ENCODE assay signal across 20 cellular contexts in the genomic region with DNA sequence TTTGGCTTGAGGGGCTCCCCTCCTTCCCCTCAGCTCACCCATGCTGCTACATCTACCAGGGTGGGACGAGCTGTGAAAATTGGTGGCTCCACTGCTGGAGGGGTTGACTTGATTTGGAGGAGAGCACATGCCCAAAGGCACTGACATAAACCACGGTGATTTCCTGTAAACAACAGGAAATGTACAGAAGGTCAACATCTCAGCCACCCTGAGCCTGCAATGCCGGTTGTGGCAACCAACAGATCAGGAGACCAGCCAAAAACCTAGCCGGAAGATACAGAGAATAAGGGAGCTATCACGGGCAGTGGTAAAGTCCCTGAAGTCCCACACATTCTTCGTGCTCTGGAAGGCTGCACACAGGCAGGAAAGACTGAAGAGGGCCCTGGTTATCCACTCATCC. TPM values are rescaled to one million over a fixed set of nuclear protein-coding genes. Genes with fewer than 3 reads are reported as not detected.
DNase-seq lines count a peak whose midpoint lies in the region; ATAC-seq and TF ChIP-seq lines count a peak whose summit lies in the region.
"Had no signal": no experiment of that assay in that cellular context is flagged by ENCODE, and none has a peak within 500 bp of the region (broad histone marks: within the 10 kb centered on the region; RNA-seq: fewer than 3 reads in every experiment).

No MANE protein-coding gene starts in this region.

- H3K27ac ChIP-seq in thyroid gland: peak overlapping the region; percentile 53 to 100 (median 92)
- H3K27ac ChIP-seq in SK-N-SH (ENCODE audit: low read depth in 2 of 2, low read length in 1 of 2): no peak overlapping the region
- H3K27ac ChIP-seq: coronary artery, HL-60, PC-9, testis had no signal

- H3K9me3 ChIP-seq in thyroid gland (no peaks in the 10 kb centered on the region), SK-N-SH (no peaks in the 10 kb centered on the region)
- H3K9me3 ChIP-seq: testis had no signal

- POLR2A ChIA-PET in activated CD8-positive, alpha-beta T cell treated with anti-CD3 and anti-CD28 coated beads, Interleukin-2, amount 10 ng/mL, durations not matched to agents 7 days and 5 days (lab: Charles Lee): no interaction called here
- POLR2A ChIA-PET in SK-N-SH (lab: Yijun Ruan, JAX): no interaction called here

- H3K9me3 Mint-ChIP-seq in activated T-cell treated with anti-CD3 and anti-CD28 coated beads, Interleukin-2, amount 50 U/mL, for 72 hours: peaks cover 10 to 15% of the 10 kb centered on the region in 2 donors
- H3K9me3 Mint-ChIP-seq in activated CD8-positive, alpha-beta T cell treated with anti-CD3 and anti-CD28 coated beads, Interleukin-2, amount 10 ng/mL, durations not matched to agents 7 days and 5 days (ENCODE audit: insufficient read depth): peaks cover 49% of the 10 kb centered on the region

- H3K4me1 ChIP-seq in thyroid gland (peaks cover 33 to 63% of the 10 kb centered on the region in 2 donors), SK-N-SH (ENCODE audit: control insufficient read depth in 1 of 2, insufficient read depth in 2 of 2, low read depth in 1 of 2, low read length in 1 of 2) (no peaks in the 10 kb centered on the region)

- ATAC-seq in activated T-cell treated with anti-CD3 and anti-CD28 coated beads, Interleukin-2, amount 50 U/mL, for 72 hours (replicated peaks in 1 of 2): peak in 1 of 2 donors; percentile 23
- ATAC-seq in activated CD8-positive, alpha-beta T cell treated with anti-CD3 and anti-CD28 coated beads, Interleukin-2, amount 10 ng/mL, durations not matched to agents 7 days and 5 days: no peak
- ATAC-seq in left lobe of liver: peak; percentile 81

- TF ChIP-seq CTCF in thyroid gland (IDR thresholded peaks at IDR 0.05) (no peak), SK-N-SH (IDR thresholded peaks at IDR 0.05) (no peak)

- H3K27ac Mint-ChIP-seq in activated T-cell treated with anti-CD3 and anti-CD28 coated beads, Interleukin-2, amount 50 U/mL, for 72 hours: peak overlapping the region; percentile 66
- peak overlapping the region; percentile 76 for H3K27ac Mint-ChIP-seq in activated CD8-positive, alpha-beta T cell treated with anti-CD3 and anti-CD28 coated beads, Interleukin-2, amount 10 ng/mL, durations not matched to agents 7 days and 5 days
- H3K27ac Mint-ChIP-seq: progenitor cell of endocrine pancreas had no signal

- H3K9me2 ChIP-seq in SK-N-SH: no peaks in the 10 kb centered on the region

- no peak overlapping the region for H3K4me2 ChIP-seq in SK-N-SH
- H3K4me2 ChIP-seq: PC-9 had no signal

- 43 to 69% methylated on average over 6 of the region's 6 CpGs for WGBS in thyroid gland, 2 donors
- WGBS in SK-N-SH (ENCODE audit: low lambda C conversion rate): 69% methylated on average over 6 of the region's 6 CpGs

- no peaks in the 10 kb centered on the region for H3K79me2 ChIP-seq in SK-N-SH (ENCODE audit: insufficient read depth)

- no peak for TF ChIP-seq EP300 in SK-N-SH (IDR thresholded peaks at IDR 0.05; ENCODE audit: borderline replicate concordance in 1 of 2, low read depth in 1 of 2, low read length in 1 of 2)

- H3K27me3 Mint-ChIP-seq in activated T-cell treated with anti-CD3 and anti-CD28 coated beads, Interleukin-2, amount 50 U/mL, for 72 hours (ENCODE audit: low read depth): no peaks in the 10 kb centered on the region
- H3K27me3 Mint-ChIP-seq in activated CD8-positive, alpha-beta T cell treated with anti-CD3 and anti-CD28 coated beads, Interleukin-2, amount 10 ng/mL, durations not matched to agents 7 days and 5 days (ENCODE audit: low read depth): no peaks in the 10 kb centered on the region
- H3K27me3 Mint-ChIP-seq: progenitor cell of endocrine pancreas had no signal

- H3K4me3 ChIP-seq in thyroid gland (replicated peaks in 1 of 3) (no peak overlapping the region), SK-N-SH (ENCODE audit: low read depth in 2 of 2, low read length in 1 of 2) (no peak overlapping the region)
- H3K4me3 ChIP-seq: coronary artery, esophagus squamous epithelium, PC-9, testis had no signal

- no peak overlapping the region for H3K9ac ChIP-seq in SK-N-SH

- H3K27me3 ChIP-seq in thyroid gland: no peaks in the 10 kb centered on the region
- H3K27me3 ChIP-seq in SK-N-SH (ENCODE audit: insufficient read depth): no peaks in the 10 kb centered on the region
- H3K27me3 ChIP-seq: testis had no signal

- intact Hi-C loops in thyroid gland (cut with DNase I): no loop called here

- peaks cover 33% of the 10 kb centered on the region for H3K4me1 Mint-ChIP-seq in activated T-cell treated with anti-CD3 and anti-CD28 coated beads, Interleukin-2, amount 50 U/mL, for 72 hours (ENCODE audit: low read depth)
- peaks cover 23% of the 10 kb centered on the region for H3K4me1 Mint-ChIP-seq in activated CD8-positive, alpha-beta T cell treated with anti-CD3 and anti-CD28 coated beads, Interleukin-2, amount 10 ng/mL, durations not matched to agents 7 days and 5 days (ENCODE audit: low read depth)

- no peak for DNase-seq in activated T-cell treated with anti-CD3 and anti-CD28 coated beads, Interleukin-2, amount 50 U/mL, for 72 hours
- no peak for DNase-seq in activated T-cell treated with anti-CD3 and anti-CD28 coated beads, Interleukin-2, amount 50 U/mL, for 48 hours
- peak; percentile 27 for DNase-seq in activated CD8-positive, alpha-beta T cell treated with anti-CD3 and anti-CD28 coated beads, Interleukin-2, amount 10 ng/mL, durations not matched to agents 7 days and 5 days
- DNase-seq in left lobe of liver (ENCODE audit: low spot score) (no peak), thyroid gland (peak; percentile 41 to 57), SK-N-SH (no peak), cortex of kidney (lab: John Stamatoyannopoulos, UW) (no peak)
- no peak for DNase-seq in stimulated activated CD4-positive, alpha-beta T cell treated with anti-CD3 and anti-CD28 coated beads, Interleukin-2, amount 100 ng/mL, for 24 hours
- DNase-seq: activated CD4-positive, CD25-positive, alpha-beta regulatory T cell; activated T-cell treated with anti-CD3 and anti-CD28 coated beads, Interleukin-2, amount 50 U/mL, for 4 hours; esophagus squamous epithelium; GF-D8; NCI-H1436 treated with DMSO at 0.1 percent for 48 hours; NCI-H446; PC-9; stimulated activated CD4-positive, alpha-beta T cell treated with anti-CD3 and anti-CD28 coated beads, Interleukin-15, amount 100 ng/mL, for 24 hours had no signal

- peaks cover 4% of the 10 kb centered on the region for H3F3A ChIP-seq in SK-N-SH (replicated peaks; ENCODE audit: insufficient read depth)

- no peaks in the 10 kb centered on the region for H4K20me1 ChIP-seq in SK-N-SH (ENCODE audit: insufficient read depth)

- H3K4me3 Mint-ChIP-seq in activated T-cell treated with anti-CD3 and anti-CD28 coated beads, Interleukin-2, amount 50 U/mL, for 72 hours: peak overlapping the region in 1 of 2 donors; percentile 37
- no peak overlapping the region for H3K4me3 Mint-ChIP-seq in activated CD8-positive, alpha-beta T cell treated with anti-CD3 and anti-CD28 coated beads, Interleukin-2, amount 10 ng/mL, durations not matched to agents 7 days and 5 days
- H3K4me3 Mint-ChIP-seq: activated T-cell treated with anti-CD3 and anti-CD28 coated beads, Interleukin-2, amount 50 U/mL, for 4 hours had no signal

- H2AFZ ChIP-seq in SK-N-SH (ENCODE audit: low read depth): no peak overlapping the region
- H2AFZ ChIP-seq: PC-9 had no signal

- CTCF ChIA-PET in activated CD8-positive, alpha-beta T cell treated with anti-CD3 and anti-CD28 coated beads, Interleukin-2, amount 10 ng/mL, durations not matched to agents 7 days and 5 days (lab: Charles Lee): interaction anchor here (1.0 to 1.9 kb wide), 2 partner anchors 13 to 34 kb away, joined by 3 to 4 read pairs; no protein-coding TSS in a partner anchor
- CTCF ChIA-PET in SK-N-SH (lab: Yijun Ruan, JAX): no interaction called here

- H3K36me3 Mint-ChIP-seq in activated T-cell treated with anti-CD3 and anti-CD28 coated beads, Interleukin-2, amount 50 U/mL, for 72 hours (ENCODE audit: insufficient read depth in 2 of 2): peaks cover 17 to 45% of the 10 kb centered on the region in 2 donors
- peaks cover 33% of the 10 kb centered on the region for H3K36me3 Mint-ChIP-seq in activated CD8-positive, alpha-beta T cell treated with anti-CD3 and anti-CD28 coated beads, Interleukin-2, amount 10 ng/mL, durations not matched to agents 7 days and 5 days (ENCODE audit: low read depth)

- TF ChIP-seq POLR2A in thyroid gland (IDR thresholded peaks at IDR 0.05): no peak

- H3K36me3 ChIP-seq in thyroid gland: no peaks in the 10 kb centered on the region
- H3K36me3 ChIP-seq in SK-N-SH (replicated peaks in 1 of 2; ENCODE audit: control insufficient read depth in 1 of 2, insufficient read depth in 2 of 2, low read length in 1 of 2): no peaks in the 10 kb centered on the region
- H3K36me3 ChIP-seq: esophagus squamous epithelium had no signal

- no peak for TF ChIP-seq RAD21 in SK-N-SH (IDR thresholded peaks at IDR 0.05; ENCODE audit: low read length)

TF ChIP-seq in SK-N-SH, 30 proteins besides CTCF, POLR2A, EP300 and RAD21:
- TF ChIP-seq EZH2phosphoT487 (IDR thresholded peaks at IDR 0.05; ENCODE audit: borderline replicate concordance, low read depth): no peak
- TF ChIP-seq YY1 (IDR thresholded peaks at IDR 0.05; ENCODE audit: low read depth): no peak
- no peak for TF ChIP-seq MXI1 (IDR thresholded peaks at IDR 0.05; ENCODE audit: low read depth, low read length)
- no peak for TF ChIP-seq MEF2A (IDR thresholded peaks at IDR 0.05; ENCODE audit: borderline replicate concordance, low read depth)
- no peak for TF ChIP-seq USF1 (IDR thresholded peaks at IDR 0.05; ENCODE audit: borderline replicate concordance, low read depth)
- no peak for TF ChIP-seq TAF1 (IDR thresholded peaks at IDR 0.05; ENCODE audit: borderline replicate concordance, low read depth, low read length)
- TF ChIP-seq SIN3A (IDR thresholded peaks at IDR 0.05; ENCODE audit: borderline replicate concordance, low read depth, low read length): no peak

RNA-seq across cellular contexts. Expression of gene ADCY9, which starts 56.3 kb away (rescaled TPM):
- total RNA-seq in activated T-cell treated with anti-CD3 and anti-CD28 coated beads, Interleukin-2, amount 50 U/mL, for 72 hours: 10 to 100 TPM; 18.6 to 18.7 TPM
- 1 to 10 TPM; 6.2 to 6.3 TPM for total RNA-seq in activated CD8-positive, alpha-beta T cell treated with anti-CD3 and anti-CD28 coated beads, Interleukin-2, amount 10 ng/mL, durations not matched to agents 7 days and 5 days
- total RNA-seq in left lobe of liver: 25.4 TPM
- 100 to 1,000 TPM in 2 of 4 donors, 10 to 100 TPM in 2; 61.4 to 123 (median 94.1) TPM for total RNA-seq in thyroid gland
- 2.7 and 5.2 TPM in 2 replicates for polyA plus RNA-seq in SK-N-SH (2012; rRNA removed)
- polyA plus RNA-seq in SK-N-SH (2012; cell fraction: cytosol; rRNA removed): 2.6 and 3.4 TPM in 2 replicates
- polyA plus RNA-seq in SK-N-SH (2012; cell fraction: nucleus; rRNA removed): 4.6 and 5.0 TPM in 2 replicates

Comparison
In these comparisons a context has a peak if more than half of its experiments do, and no peak if none do; other contexts are left out.
1. DNase-seq: peak in activated CD8-positive, alpha-beta T cell treated with anti-CD3 and anti-CD28 coated beads, Interleukin-2, amount 10 ng/mL, durations not matched to agents 7 days and 5 days (single experiment) and thyroid gland (2 of 2); none in activated T-cell treated with anti-CD3 and anti-CD28 coated beads, Interleukin-2, amount 50 U/mL, for 72 hours (0 of 2), activated T-cell treated with anti-CD3 and anti-CD28 coated beads, Interleukin-2, amount 50 U/mL, for 48 hours (0 of 2), left lobe of liver (single experiment), stimulated activated CD4-positive, alpha-beta T cell treated with anti-CD3 and anti-CD28 coated beads, Interleukin-2, amount 100 ng/mL, for 24 hours (0 of 2), SK-N-SH (single experiment) and cortex of kidney (single experiment).
2. H3K27ac ChIP-seq: peak in thyroid gland (3 of 3); none in SK-N-SH (0 of 2).